ENCODE assay signal across 30 cellular contexts in the genomic region with DNA sequence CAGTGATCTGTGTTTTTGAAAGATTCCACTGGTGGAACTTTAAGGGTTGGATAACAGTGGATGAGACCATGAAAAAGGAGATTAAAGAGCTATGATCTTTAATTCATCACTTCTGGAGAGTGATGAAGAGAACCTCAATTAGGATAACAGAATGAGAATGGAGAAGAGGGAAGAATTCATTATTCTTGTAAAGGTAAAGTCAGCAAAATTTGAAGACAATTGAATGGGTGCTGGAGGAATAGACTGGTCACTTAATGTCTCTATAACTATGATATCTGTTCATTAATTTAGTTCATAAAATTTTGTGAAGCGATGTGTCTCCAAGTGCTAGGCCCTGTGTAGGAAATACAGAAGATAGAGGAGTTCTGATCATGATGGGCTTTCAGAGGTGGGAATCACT.
DNase-seq lines count a peak whose midpoint lies in the region; ATAC-seq, FAIRE-seq and TF ChIP-seq lines count a peak whose summit lies in the region.
"Had no signal": no experiment of that assay in that cellular context is flagged by ENCODE, and none has a peak within 500 bp of the region (broad histone marks: within the 10 kb centered on the region; RNA-seq: fewer than 3 reads in every experiment).

No MANE protein-coding gene starts in this region.

- no peaks in the 10 kb centered on the region for H4K20me1 ChIP-seq in HepG2 (ENCODE audit: insufficient read depth, low read length)
- H4K20me1 ChIP-seq: BLaER1; BLaER1 treated with 17β-estradiol and CSF1 and Interleukin-3, amounts not matched to agents 10 nM and 100 nM had no signal

- no peak for ATAC-seq in HepG2
- ATAC-seq in right lobe of liver = no peak
- no peak for ATAC-seq in A549
- no peak for ATAC-seq in GM19463 (IDR thresholded peaks at IDR 0.05; ENCODE audit: unreplicated experiment)
- ATAC-seq: CD8-positive, alpha-beta T cell had no signal

- FAIRE-seq in HepG2 (lab: Jason Lieb, UNC) (no peak), A549 (lab: Jason Lieb, UNC) (no peak)
- FAIRE-seq: A204.1, D721Med had no signal

- H3K4me2 ChIP-seq in HepG2 (ENCODE audit: low read depth, low read length) = no peak overlapping the region
- H3K4me2 ChIP-seq in A549 = no peak overlapping the region
- H3K4me2 ChIP-seq: BLaER1; BLaER1 treated with 17β-estradiol and CSF1 and Interleukin-3, amounts not matched to agents 10 nM and 100 nM had no signal

- no peak for TF ChIP-seq RAD21 in HepG2 (CRISPR knock-in tag; IDR thresholded peaks at IDR 0.05)
- no peak for TF ChIP-seq RAD21 in A549 (conservative IDR thresholded peaks at IDR 0.05 in 1 of 2, IDR thresholded peaks at IDR 0.05 in 1 of 2)

- H3K27me3 ChIP-seq in HepG2 (ENCODE audit: control insufficient read depth in 1 of 2, insufficient read depth in 2 of 2, low read length in 2 of 2) = 0 out of 5 replicates have a peak, but pooled peaks cover 0 to 7% of the 10 kb centered on the region in 2 experiments
- H3K27me3 ChIP-seq in right lobe of liver = no peaks in the 10 kb centered on the region
- H3K27me3 ChIP-seq: BE2C; BLaER1; BLaER1 treated with 17β-estradiol and CSF1 and Interleukin-3, amounts not matched to agents 10 nM and 100 nM had no signal

- no peak overlapping the region for H3K4me3 ChIP-seq in HepG2 (replicated peaks in 1 of 3; ENCODE audit: insufficient read depth in 1 of 3, low read depth in 2 of 3, low read length in 3 of 3)
- H3K4me3 ChIP-seq in right lobe of liver = no peak overlapping the region
- no peak overlapping the region for H3K4me3 ChIP-seq in A549
- H3K4me3 ChIP-seq: BLaER1; BLaER1 treated with 17β-estradiol and CSF1 and Interleukin-3, amounts not matched to agents 10 nM and 100 nM had no signal

- CTCF ChIA-PET in HepG2 (lab: Yijun Ruan, JAX; ENCODE audit: low intra/inter-chr PET ratio, low total read pairs) = no interaction called here
- CTCF ChIA-PET in A549 (lab: Yijun Ruan, JAX) = interaction anchor here (0.6 kb wide), 1 partner anchor 58 kb away, joined by 3 read pairs; no protein-coding TSS in a partner anchor

- BruUV-seq in HepG2 (replicated peaks; lab: Mats Ljungman, UMichigan) = no TSS peak

- DNase-seq in HepG2 (ENCODE audit: low spot score) = no peak
- DNase-seq in right lobe of liver = no peak
- DNase-seq in A549 (ENCODE audit: low read depth in 1 of 2, low spot score in 1 of 2) = no peak
- DNase-seq: 8988T; ACHN; AML-193; BE2C; C1 segment of cervical spinal cord; Caco-2; Calu3; CD4-positive, alpha-beta memory T cell; CD4-positive, alpha-beta T cell; CD4-positive, CD25-positive, alpha-beta regulatory T cell; CD8-positive, alpha-beta memory T cell; CD8-positive, alpha-beta T cell; COR-L47; DMS 273 treated with DMSO at 0.1 percent for 48 hours; DMS153; DMS53; DMS79; DMS79 treated with DMSO at 0.1 percent for 48 hours; DND-41; EL had no signal

- intact Hi-C loops in HepG2 (cut with micrococcal nuclease; ENCODE audit: unreplicated experiment) = no loop called here
- intact Hi-C loops in right lobe of liver (cut with DNase I) = no loop called here

- POLR2A ChIA-PET in HepG2 (lab: Yijun Ruan, JAX) (no interaction called here), A549 (lab: Yijun Ruan, JAX) (no interaction called here)

- TF ChIP-seq POLR2A in HepG2 (IDR thresholded peaks at IDR 0.05; ENCODE audit: insufficient read depth in 1 of 2, low read depth in 2 of 2, low read length in 2 of 2) (no peak), right lobe of liver (IDR thresholded peaks at IDR 0.05) (no peak), A549 (IDR thresholded peaks at IDR 0.05; ENCODE audit: low read length) (no peak)

- H3K4me1 ChIP-seq in HepG2 (ENCODE audit: insufficient read depth, low read length) = no peaks in the 10 kb centered on the region
- no peaks in the 10 kb centered on the region for H3K4me1 ChIP-seq in right lobe of liver
- H3K4me1 ChIP-seq in A549 = no peaks in the 10 kb centered on the region
- H3K4me1 ChIP-seq: BE2C; BLaER1; BLaER1 treated with 17β-estradiol and CSF1 and Interleukin-3, amounts not matched to agents 10 nM and 100 nM; Caco-2 had no signal

- H3K36me3 ChIP-seq in HepG2 (replicated peaks in 1 of 2; ENCODE audit: control insufficient read depth in 1 of 2, insufficient read depth in 2 of 2, low read length in 2 of 2) = no peaks in the 10 kb centered on the region
- H3K36me3 ChIP-seq in right lobe of liver = no peaks in the 10 kb centered on the region
- H3K36me3 ChIP-seq: BE2C; BLaER1; BLaER1 treated with 17β-estradiol and CSF1 and Interleukin-3, amounts not matched to agents 10 nM and 100 nM had no signal

- TF ChIP-seq CTCF in HepG2 (CRISPR knock-in tag; IDR thresholded peaks at IDR 0.05) = no peak
- no peak for TF ChIP-seq CTCF in right lobe of liver (IDR thresholded peaks at IDR 0.05)
- no peak for TF ChIP-seq CTCF in A549 (IDR thresholded peaks at IDR 0.05)

- in situ Hi-C loops in HepG2 (cut with HindIII; ENCODE audit: extremely low pct_ligation_motif_present, low pct_unique_long_range_greater_than_20kb) = no loop called here

- TF ChIP-seq EP300 in HepG2 (IDR thresholded peaks at IDR 0.05; ENCODE audit: low read depth in 2 of 2, low read length in 2 of 2) (no peak), HepG2 (CRISPR knock-in tag; IDR thresholded peaks at IDR 0.05; ENCODE audit: borderline replicate concordance) (no peak), A549 (IDR thresholded peaks at IDR 0.05) (no peak)

- no peak overlapping the region for H3K27ac ChIP-seq in HepG2 (ENCODE audit: extremely low read length, insufficient read depth, low read length)
- no peak overlapping the region for H3K27ac ChIP-seq in right lobe of liver
- no peak overlapping the region for H3K27ac ChIP-seq in A549
- H3K27ac ChIP-seq: 22Rv1; BLaER1; BLaER1 treated with 17β-estradiol and CSF1 and Interleukin-3, amounts not matched to agents 10 nM and 100 nM; C4-2B had no signal

- 23% methylated on average over 1 of the region's 1 CpG for WGBS in HepG2 (ENCODE audit: low lambda C conversion rate)
- WGBS in right lobe of liver (ENCODE audit: insufficient coverage, low coverage, low lambda C conversion rate, missing lambda C conversion rate) = 83% methylated on average over 1 of the region's 1 CpG
- WGBS in A549 (ENCODE audit: missing lambda C conversion rate) = 7% methylated on average over 1 of the region's 1 CpG

- H3K79me2 ChIP-seq in HepG2 (ENCODE audit: insufficient read depth, low read length) = no peaks in the 10 kb centered on the region

- no peak overlapping the region for H3K9ac ChIP-seq in HepG2 (ENCODE audit: insufficient read depth, low read depth, low read length)
- H3K9ac ChIP-seq: BLaER1; BLaER1 treated with 17β-estradiol and CSF1 and Interleukin-3, amounts not matched to agents 10 nM and 100 nM had no signal

- H3K9me3 ChIP-seq in HepG2 (ENCODE audit: low read length) (no peaks in the 10 kb centered on the region), right lobe of liver (no peaks in the 10 kb centered on the region), A549 (no peaks in the 10 kb centered on the region)
- H3K9me3 ChIP-seq: BE2C; BLaER1; BLaER1 treated with 17β-estradiol and CSF1 and Interleukin-3, amounts not matched to agents 10 nM and 100 nM; Caco-2 had no signal

- no peak overlapping the region for H2AFZ ChIP-seq in HepG2 (ENCODE audit: low read length)

TF ChIP-seq in HepG2, 621 proteins besides CTCF, POLR2A, EP300 and RAD21 (continues in another document):
- TF ChIP-seq THAP9 (CRISPR knock-in tag; IDR thresholded peaks at IDR 0.05; ENCODE audit: borderline replicate concordance) (no peak), MAFF (IDR thresholded peaks at IDR 0.05; ENCODE audit: low read depth, low read length) (peak; percentile 55; the same call in 1 of the 2 replicates), ZNF510 (CRISPR knock-in tag; IDR thresholded peaks at IDR 0.05; ENCODE audit: low read depth) (no peak)

TF ChIP-seq in A549, 52 proteins besides CTCF, POLR2A, EP300 and RAD21:
- TF ChIP-seq MAFK (IDR thresholded peaks at IDR 0.05; ENCODE audit: partially characterized antibody) = peak; percentile 45
- no peak for TF ChIP-seq KDM1A (IDR thresholded peaks at IDR 0.05; ENCODE audit: low read depth)
- no peak for TF ChIP-seq RNF2 (IDR thresholded peaks at IDR 0.05; ENCODE audit: borderline replicate concordance, low read depth)

Comparison
In these comparisons a context has a peak if more than half of its experiments do, and no peak if none do; other contexts are left out.
1. Of the 38 proteins assayed by ChIP-seq in both HepG2 and A549: peak only in HepG2: none; only in A549: none; in both: MAFK; in neither: 37.